20 cellular contexts compared by ENCODE assay signal in genomic region chr2:54969940-54970338, GRCh38.
"Had no signal": no experiment of that assay in that cellular context is flagged by ENCODE, and none has a peak within 500 bp of the region (broad histone marks: within the 10 kb centered on the region; RNA-seq: fewer than 3 reads in every experiment).

No MANE protein-coding gene starts in this region.

- H3K4me3 Mint-ChIP-seq: activated CD4-positive, alpha-beta memory T cell treated with anti-CD3 and anti-CD28 coated beads for 36 hours; activated naive CD4-positive, alpha-beta T cell treated with anti-CD3 and anti-CD28 coated beads for 36 hours; activated naive CD8-positive, alpha-beta T cell treated with anti-CD3 and anti-CD28 coated beads, Interleukin-2, amount 10 ng/mL, durations not matched to agents 7 days and 5 days; activated T-cell treated with anti-CD3 and anti-CD28 coated beads, Interleukin-2, amount 50 U/mL, for 72 hours; memory B cell; stimulated activated naive CD8-positive, alpha-beta T cell treated with anti-CD3 and anti-CD28 coated beads, Interleukin-15, amount 100 ng/mL, for 72 hours; T-helper 17 cell had no signal

- H3K27me3 Mint-ChIP-seq: activated CD4-positive, alpha-beta memory T cell treated with anti-CD3 and anti-CD28 coated beads for 36 hours; activated naive CD8-positive, alpha-beta T cell treated with anti-CD3 and anti-CD28 coated beads, Interleukin-2, amount 10 ng/mL, durations not matched to agents 7 days and 5 days; memory B cell; stimulated activated naive CD8-positive, alpha-beta T cell treated with anti-CD3 and anti-CD28 coated beads, Interleukin-15, amount 100 ng/mL, for 72 hours; T-helper 17 cell had no signal

- DNase-seq: activated CD4-positive, alpha-beta memory T cell treated with anti-CD3 and anti-CD28 coated beads for 36 hours; activated CD4-positive, alpha-beta T cell treated with anti-CD3 and anti-CD28 coated beads for 48 hours; activated effector memory CD4-positive, alpha-beta T cell treated with Interleukin-2 at 50 U/mL for 16 hours; activated naive CD4-positive, alpha-beta T cell treated with anti-CD3 and anti-CD28 coated beads for 36 hours; activated naive CD8-positive, alpha-beta T cell treated with anti-CD3 and anti-CD28 coated beads, Interleukin-2, amount 10 ng/mL, durations not matched to agents 7 days and 5 days; activated T-cell treated with anti-CD3 and anti-CD28 coated beads, Interleukin-2, amount 50 U/mL, for 72 hours; amniotic stem cell; dermis blood vessel endothelial cell; effector memory CD4-positive, alpha-beta T cell; head of caudate nucleus; hypothalamus; nucleus accumbens; stimulated activated CD4-positive, alpha-beta T cell treated with anti-CD3 and anti-CD28 coated beads, Interleukin-4, amount 100 ng/mL, for 4 hours; stimulated activated naive CD8-positive, alpha-beta T cell treated with anti-CD3 and anti-CD28 coated beads, Interleukin-15, amount 100 ng/mL, for 72 hours; SW 1271; T-helper 17 cell had no signal

- H3K27ac Mint-ChIP-seq: activated CD4-positive, alpha-beta memory T cell treated with anti-CD3 and anti-CD28 coated beads for 36 hours; activated naive CD4-positive, alpha-beta T cell treated with anti-CD3 and anti-CD28 coated beads for 36 hours; activated naive CD8-positive, alpha-beta T cell treated with anti-CD3 and anti-CD28 coated beads, Interleukin-2, amount 10 ng/mL, durations not matched to agents 7 days and 5 days; activated T-cell treated with anti-CD3 and anti-CD28 coated beads, Interleukin-2, amount 50 U/mL, for 72 hours; memory B cell; stimulated activated naive CD8-positive, alpha-beta T cell treated with anti-CD3 and anti-CD28 coated beads, Interleukin-15, amount 100 ng/mL, for 72 hours had no signal

- ATAC-seq: activated T-cell treated with anti-CD3 and anti-CD28 coated beads, Interleukin-2, amount 50 U/mL, for 72 hours; esophagus mucosa; stimulated activated naive CD8-positive, alpha-beta T cell treated with anti-CD3 and anti-CD28 coated beads, Interleukin-15, amount 100 ng/mL, for 72 hours; T-helper 17 cell had no signal

- H3K4me3 ChIP-seq: cardiac muscle cell, tibial nerve had no signal

- H3K27me3 ChIP-seq: tibial nerve had no signal

- H3K9me3 ChIP-seq: tibial nerve had no signal

- H3K9me3 Mint-ChIP-seq: activated naive CD8-positive, alpha-beta T cell treated with anti-CD3 and anti-CD28 coated beads, Interleukin-2, amount 10 ng/mL, durations not matched to agents 7 days and 5 days; activated T-cell treated with anti-CD3 and anti-CD28 coated beads, Interleukin-2, amount 50 U/mL, for 72 hours had no signal

- H3K27ac ChIP-seq: cardiac muscle cell, tibial nerve had no signal
